8 cellular contexts compared by ENCODE assay signal in the genomic region with DNA sequence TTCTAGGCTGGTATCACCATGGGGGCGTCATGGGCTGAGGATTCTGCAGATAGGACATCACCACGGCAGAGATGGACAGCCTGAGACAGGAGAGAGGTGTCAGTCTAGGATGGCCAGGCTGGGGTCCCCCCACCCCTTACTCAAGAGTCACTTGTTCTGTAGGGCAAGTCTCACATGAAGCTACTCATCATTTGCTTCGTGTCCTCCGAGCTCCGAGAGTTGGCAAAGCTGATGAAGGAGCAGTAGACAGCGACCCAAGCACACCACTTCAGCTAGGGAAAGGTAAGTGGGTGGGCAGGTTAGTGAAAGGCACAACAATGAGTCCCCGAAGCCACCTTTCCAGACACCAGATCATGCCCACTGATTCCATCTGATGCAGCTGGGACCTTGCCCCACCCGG. TPM values are rescaled to one million over a fixed set of nuclear protein-coding genes. Genes with fewer than 3 reads are reported as not detected.
DNase-seq lines count a peak whose midpoint lies in the region; ATAC-seq, FAIRE-seq and TF ChIP-seq lines count a peak whose summit lies in the region.

No MANE protein-coding gene starts in this region.

- H2BK20ac ChIP-seq in H9 (ENCODE audit: low read depth, low read length, poor library complexity, severe bottlenecking), result no peak overlapping the region

- no CpG with 5 or more reads among the region's 8 CpGs for WGBS in H9 (ENCODE audit: extremely low coverage, insufficient read length, low lambda C conversion rate)
- WGBS in right cardiac atrium, result 67% methylated on average over 8 of the region's 8 CpGs

- H3K4me2 ChIP-seq in H9 (ENCODE audit: insufficient read depth, insufficient read length, low read length), result peak overlapping the region; percentile 64

- no peaks in the 10 kb centered on the region for H3K79me2 ChIP-seq in H9 (ENCODE audit: insufficient read depth, low read length)

- H3K36me3 ChIP-seq in skeletal muscle tissue (ENCODE audit: control insufficient read depth in 3 of 3, insufficient read depth in 3 of 3, low read length in 3 of 3), result peaks cover 28 to 30% (median 28%) of the 10 kb centered on the region in 3 donors

- no peak for FAIRE-seq in urothelium cell line (lab: Jason Lieb, UNC)

- H3K23ac ChIP-seq in H9 (ENCODE audit: insufficient read length, low read depth, low read length), result no peak overlapping the region

- no peak overlapping the region for H2BK120ac ChIP-seq in H9 (ENCODE audit: low read depth, low read length, poor library complexity, severe bottlenecking)

- peak overlapping the region; percentile 93 to 94 for H3K4me3 Mint-ChIP-seq in H9
- H3K4me3 Mint-ChIP-seq in activated B cell treated with CpG ODN at 0.5 μM for 24 hours, result peak overlapping the region; percentile 97

- H4K20me1 ChIP-seq in H9 (ENCODE audit: control insufficient read depth, insufficient read depth, insufficient read length), result no peaks in the 10 kb centered on the region

- H3K4me1 ChIP-seq in H9 (ENCODE audit: insufficient read depth, low read length), result no peaks in the 10 kb centered on the region
- peaks cover 7% of the 10 kb centered on the region for H3K4me1 ChIP-seq in right cardiac atrium (ENCODE audit: control insufficient read depth, insufficient read depth, low read length)
- H3K4me1 ChIP-seq in skeletal muscle tissue (ENCODE audit: control insufficient read depth in 3 of 3, insufficient read depth in 3 of 3, low read length in 3 of 3), result peaks cover 43 to 57% (median 45%) of the 10 kb centered on the region in 3 donors

- H4K91ac ChIP-seq in H9 (ENCODE audit: insufficient read length, low read depth, low read length), result no peak overlapping the region

- H2BK12ac ChIP-seq in H9 (ENCODE audit: insufficient read length, low read depth, low read length), result no peak overlapping the region

- H2BK15ac ChIP-seq in H9 (ENCODE audit: low read depth, low read length), result no peak overlapping the region

- no peak overlapping the region for H3K4ac ChIP-seq in H9 (ENCODE audit: low read depth, low read length)

- H3K9ac ChIP-seq in H9 (ENCODE audit: extremely low read depth, insufficient read length, low read length), result no peak overlapping the region
- peak overlapping the region; percentile 96 to 99 (median 98) for H3K9ac ChIP-seq in skeletal muscle tissue (ENCODE audit: low read depth in 1 of 3, low read length in 3 of 3)

- DNase-seq in H9, result no peak
- DNase-seq in activated B cell treated with CpG ODN at 0.5 μM for 24 hours, result no peak
- DNase-seq in right cardiac atrium, result no peak
- DNase-seq in urothelium cell line (ENCODE audit: low spot score), result no peak
- DNase-seq in HPDE6-E6E7 (ENCODE audit: extremely low spot score), result no peak
- DNase-seq in left lobe of liver (ENCODE audit: low spot score), result no peak

- H3K56ac ChIP-seq in H9 (ENCODE audit: insufficient read length, low read depth, low read length), result no peak overlapping the region

- peak overlapping the region; percentile 59 for H3K4me3 ChIP-seq in right cardiac atrium (ENCODE audit: low read length)
- H3K4me3 ChIP-seq in skeletal muscle tissue (ENCODE audit: low read length in 3 of 3), result peak overlapping the region; percentile 86 to 98 (median 98)

- ATAC-seq in activated B cell treated with CpG ODN at 0.5 μM for 24 hours (ENCODE audit: low read depth), result no peak
- no peak for ATAC-seq in right cardiac atrium
- ATAC-seq in GM18870 (IDR thresholded peaks at IDR 0.05; ENCODE audit: unreplicated experiment), result no peak
- no peak for ATAC-seq in left lobe of liver

- H2AK5ac ChIP-seq in H9 (ENCODE audit: insufficient read length, low read length), result no peak overlapping the region

- H4K8ac ChIP-seq in H9 (replicated peaks; ENCODE audit: insufficient read length, low read depth, low read length), result no peak overlapping the region

- H3K23me2 ChIP-seq in H9 (ENCODE audit: insufficient read length, low read depth, low read length, poor library complexity, severe bottlenecking), result peaks cover 24% of the 10 kb centered on the region

- H3K27me3 Mint-ChIP-seq in H9 (ENCODE audit: low read depth), result peaks cover 2% of the 10 kb centered on the region
- H3K27me3 Mint-ChIP-seq in activated B cell treated with CpG ODN at 0.5 μM for 24 hours, result no peaks in the 10 kb centered on the region

- H3K14ac ChIP-seq in H9 (ENCODE audit: insufficient read depth, low read length), result no peak overlapping the region

- H2BK5ac ChIP-seq in H9 (ENCODE audit: insufficient read length, low read length), result no peak overlapping the region

- H3T11ph ChIP-seq in H9 (ENCODE audit: low read length), result no peak overlapping the region

- intact Hi-C loops in activated B cell treated with CpG ODN at 0.5 μM for 24 hours (cut with micrococcal nuclease), result loop anchor here (2.0 to 5.0 kb wide), 4 partner anchors 54 to 744 kb away; a partner anchor contains a TSS
- intact Hi-C loops in right cardiac atrium (cut with DNase I), result loop anchor here in 1 of 4 donors (10.0 kb wide), 1 partner anchor 104 kb away; no protein-coding TSS in a partner anchor

- H3K4me1 Mint-ChIP-seq in H9, result peaks cover 27 to 50% of the 10 kb centered on the region in 2 experiments
- H3K4me1 Mint-ChIP-seq in activated B cell treated with CpG ODN at 0.5 μM for 24 hours, result peaks cover 74% of the 10 kb centered on the region

- H3K79me1 ChIP-seq in H9 (ENCODE audit: insufficient read depth, low read depth, low read length, poor library complexity, severe bottlenecking), result no peaks in the 10 kb centered on the region

- H3K27ac ChIP-seq in H9 (ENCODE audit: insufficient read length, low read depth, low read length) (no peak overlapping the region), right cardiac atrium (ENCODE audit: low read length) (no peak overlapping the region), skeletal muscle tissue (ENCODE audit: low read depth, low read length) (peak overlapping the region; percentile 95)

- POLR2A ChIA-PET in activated B cell treated with CpG ODN at 0.5 μM for 24 hours (lab: Charles Lee), result interaction anchor here (0.5 to 5.4 kb wide), 10 partner anchors 10 to 123 kb away, joined by 3 to 51 read pairs (median 6); a partner anchor contains a TSS

- CTCF ChIA-PET in activated B cell treated with CpG ODN at 0.5 μM for 24 hours (lab: Charles Lee), result interaction anchor here (1.2 to 1.5 kb wide), 2 partner anchors 28 to 105 kb away, joined by 3 to 4 read pairs; no protein-coding TSS in a partner anchor

- no peak overlapping the region for H2AFZ ChIP-seq in H9 (ENCODE audit: low read length)

- no peak for TF ChIP-seq CTCF in H9 (conservative IDR thresholded peaks at IDR 0.05)
- TF ChIP-seq CTCF in activated B cell treated with CpG ODN at 0.5 μM for 24 hours (IDR thresholded peaks at IDR 0.05), result no peak

- H3K36me3 Mint-ChIP-seq in H9 (ENCODE audit: insufficient read depth in 1 of 3, low read depth in 3 of 3) (peaks cover 8 to 33% (median 28%) of the 10 kb centered on the region in 3 experiments), activated B cell treated with CpG ODN at 0.5 μM for 24 hours (ENCODE audit: low read depth) (peaks cover 50% of the 10 kb centered on the region)

- H3K18ac ChIP-seq in H9 (ENCODE audit: insufficient read length, low read depth, low read length), result no peak overlapping the region

- H3K27me3 ChIP-seq in H9 (ENCODE audit: insufficient read depth, low read length), result no peaks in the 10 kb centered on the region
- no peaks in the 10 kb centered on the region for H3K27me3 ChIP-seq in right cardiac atrium (ENCODE audit: control insufficient read depth, insufficient read depth)
- H3K27me3 ChIP-seq in skeletal muscle tissue (ENCODE audit: control insufficient read depth in 3 of 3, insufficient read depth in 3 of 3, low read length in 3 of 3), result no peaks in the 10 kb centered on the region

- H3K9me3 ChIP-seq in H9 (ENCODE audit: control insufficient read depth, low read depth, low read length) (no peaks in the 10 kb centered on the region), right cardiac atrium (ENCODE audit: control insufficient read depth, low read length) (no peaks in the 10 kb centered on the region), skeletal muscle tissue (ENCODE audit: control insufficient read depth in 3 of 3, low read length in 3 of 3) (no peaks in the 10 kb centered on the region)

- no peak overlapping the region for H4K5ac ChIP-seq in H9 (ENCODE audit: insufficient read length, low read depth, low read length)

- H3K27ac Mint-ChIP-seq in H9 (peak overlapping the region; percentile 60 to 100 (median 100); a peak in 4 of 7 replicates), activated B cell treated with CpG ODN at 0.5 μM for 24 hours (peak overlapping the region; percentile 100)

- peaks cover 0 to 1% of the 10 kb centered on the region in 2 experiments; a peak in 2 of 5 replicates for H3K9me3 Mint-ChIP-seq in H9
- H3K9me3 Mint-ChIP-seq in activated B cell treated with CpG ODN at 0.5 μM for 24 hours, result no peaks in the 10 kb centered on the region

RNA-seq across cellular contexts. Expression of a gene that starts 1.7 kb away (rescaled TPM):
- 19.2 and 21.0 TPM in 2 replicates for total RNA-seq in H9 (2021)
- 17.7 and 20.8 TPM in 2 replicates for total RNA-seq in activated B cell treated with CpG ODN at 0.5 μM for 24 hours
- total RNA-seq in right cardiac atrium, result 10 to 100 TPM in 1 of 4 donors, 1 to 10 TPM in 3; 6.3 to 10.5 (median 8.1) TPM
- 10.0 TPM for polyA plus RNA-seq in right cardiac atrium
- total RNA-seq in skeletal muscle tissue, result 6.3 TPM
- 3.8 TPM for total RNA-seq in left lobe of liver

RNA-seq across cellular contexts. Expression of a gene that starts 1.8 kb away (rescaled TPM):
- total RNA-seq in H9 (2021) (89.2 and 93.5 TPM in 2 replicates), activated B cell treated with CpG ODN at 0.5 μM for 24 hours (251 and 291 TPM in 2 replicates), right cardiac atrium (10 to 100 TPM; 32.7 to 52.6 (median 42.1) TPM), skeletal muscle tissue (31.3 TPM), left lobe of liver (54.8 TPM)
- polyA plus RNA-seq in right cardiac atrium, result 19.8 TPM

RNA-seq across cellular contexts. Expression of a gene that starts 13.3 kb away (rescaled TPM):
- 82.9 and 94.9 TPM in 2 replicates for total RNA-seq in H9 (2021)
- total RNA-seq in activated B cell treated with CpG ODN at 0.5 μM for 24 hours, result 141 and 160 TPM in 2 replicates
- 10 to 100 TPM; 40.8 to 52.0 (median 49.7) TPM for total RNA-seq in right cardiac atrium
- polyA plus RNA-seq in right cardiac atrium, result 49.4 TPM
- total RNA-seq in skeletal muscle tissue, result 56.9 TPM
- 41.6 TPM for total RNA-seq in left lobe of liver

RNA-seq across cellular contexts. Expression of a gene that starts 19.5 kb away (rescaled TPM):
- total RNA-seq in H9 (2021) (not detected in 2 replicates), activated B cell treated with CpG ODN at 0.5 μM for 24 hours (not detected in 2 replicates), right cardiac atrium (not detected), skeletal muscle tissue (not detected), left lobe of liver (not detected)
- not detected for polyA plus RNA-seq in right cardiac atrium

RNA-seq across cellular contexts. Expression of a gene that starts 28.1 kb away (rescaled TPM):
- total RNA-seq in H9 (2021), result 10.8 and 11.7 TPM in 2 replicates
- 4.7 and 5.2 TPM in 2 replicates for total RNA-seq in activated B cell treated with CpG ODN at 0.5 μM for 24 hours
- 1 to 10 TPM; 1.2 to 2.0 (median 1.9) TPM for total RNA-seq in right cardiac atrium
- 2.1 TPM for polyA plus RNA-seq in right cardiac atrium
- 3.1 TPM for total RNA-seq in skeletal muscle tissue
- total RNA-seq in left lobe of liver, result 3.3 TPM
